ENCODE assay signal across 8 cellular contexts in genomic region chr5:100667021-100667671, GRCh38.
A peak's percentile ranks its signal among the peaks of the same experiment; 100 is the strongest.
DNase-seq lines count a peak whose midpoint lies in the region; ATAC-seq and TF ChIP-seq lines count a peak whose summit lies in the region.

No MANE protein-coding gene starts in this region.

- H3K4me3 ChIP-seq in BLaER1 (no peak overlapping the region), fibroblast of the aortic adventitia (ENCODE audit: low read depth, low read length) (no peak overlapping the region)

- no peaks in the 10 kb centered on the region; the same call in 1 of the 2 replicates for H3K9me3 ChIP-seq in BLaER1

- H3K4me2 ChIP-seq in BLaER1: peak overlapping the region; percentile 53

- no peaks in the 10 kb centered on the region for H3K36me3 ChIP-seq in BLaER1

- ATAC-seq in GM21529 (IDR thresholded peaks at IDR 0.05; ENCODE audit: unreplicated experiment): peak; percentile 64

- no peaks in the 10 kb centered on the region for H3K27me3 ChIP-seq in BLaER1

- H3K4me1 ChIP-seq in BLaER1: peaks cover 16% of the 10 kb centered on the region

- H3K27ac ChIP-seq in BLaER1: peak overlapping the region; percentile 8

- DNase-seq in NOMO-1 treated with dmso at 0.1 percent for 144 hours (lab: John Stamatoyannopoulos, UW; ENCODE audit: unreplicated experiment) (peak; percentile 63), fibroblast of the aortic adventitia (ENCODE audit: low read depth) (peak; percentile 66), OCI-M2 (lab: John Stamatoyannopoulos, UW; ENCODE audit: unreplicated experiment) (no peak), ecto neural progenitor cell (ENCODE audit: low spot score) (no peak), D341Med (ENCODE audit: low spot score) (no peak), HuH-7 (ENCODE audit: low spot score) (no peak)

- H4K20me1 ChIP-seq in BLaER1: no peaks in the 10 kb centered on the region

- TF ChIP-seq CTCF in fibroblast of the aortic adventitia (IDR thresholded peaks at IDR 0.05; ENCODE audit: insufficient read depth, low read length): no peak

- H3K9ac ChIP-seq in BLaER1: no peak overlapping the region

Comparison
In these comparisons a context has a peak if more than half of its experiments do, and no peak if none do; other contexts are left out.
1. DNase-seq: peak in NOMO-1 treated with dmso at 0.1 percent for 144 hours (single experiment) and fibroblast of the aortic adventitia (single experiment); none in OCI-M2 (single experiment), ecto neural progenitor cell (single experiment), D341Med (single experiment) and HuH-7 (single experiment).